ENCODE assay signal across 8 cellular contexts in the genomic region with DNA sequence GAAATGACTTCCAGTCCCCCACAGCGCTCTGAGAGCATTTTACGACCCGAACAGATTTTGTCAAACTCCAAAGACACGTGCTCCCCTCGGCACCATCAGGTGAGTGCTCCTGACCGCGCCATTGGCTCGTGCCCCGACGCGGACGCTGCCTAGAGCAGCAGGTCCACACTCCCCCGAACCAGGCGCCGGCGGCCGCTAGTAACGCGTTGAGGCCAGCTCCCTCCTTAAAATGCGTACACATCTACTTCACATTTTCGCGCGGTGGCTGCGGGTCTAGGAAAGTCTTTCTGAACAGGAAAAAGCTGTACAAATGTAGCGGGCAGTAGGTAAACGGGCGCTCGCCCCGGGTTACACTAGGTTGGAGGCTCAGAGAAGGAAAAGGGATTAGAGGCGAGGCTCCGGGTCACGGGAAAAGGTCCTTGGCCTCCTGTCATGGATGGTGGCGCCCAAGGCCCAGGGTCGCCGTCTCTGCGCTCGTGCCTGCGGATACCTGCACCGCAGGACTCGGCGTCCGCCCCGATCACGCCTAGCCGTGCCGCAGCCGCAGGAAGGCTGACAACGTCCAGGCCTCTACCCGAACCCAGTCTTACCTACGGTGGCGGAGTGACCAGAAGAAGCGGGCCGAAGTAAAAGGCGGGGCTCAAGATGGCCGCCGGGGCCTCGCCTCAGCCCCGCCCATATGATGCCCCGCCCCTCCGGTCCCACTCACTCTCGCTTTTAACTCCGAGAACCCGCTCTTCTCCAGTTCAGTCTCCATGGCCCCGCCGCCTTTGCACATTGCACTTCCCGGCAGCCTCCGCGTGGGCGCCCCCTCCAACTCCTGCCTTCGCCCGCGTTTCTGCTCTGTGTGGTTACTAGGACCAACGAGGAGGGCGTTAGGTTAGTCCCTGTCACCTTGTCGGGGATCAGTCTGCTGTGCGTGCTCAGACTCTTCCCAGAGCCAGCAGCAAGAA. TPM values are rescaled to one million over a fixed set of nuclear protein-coding genes. Genes with fewer than 3 reads are reported as not detected.
DNase-seq lines count a peak whose midpoint lies in the region; ATAC-seq and TF ChIP-seq lines count a peak whose summit lies in the region.

A gene with protein sequence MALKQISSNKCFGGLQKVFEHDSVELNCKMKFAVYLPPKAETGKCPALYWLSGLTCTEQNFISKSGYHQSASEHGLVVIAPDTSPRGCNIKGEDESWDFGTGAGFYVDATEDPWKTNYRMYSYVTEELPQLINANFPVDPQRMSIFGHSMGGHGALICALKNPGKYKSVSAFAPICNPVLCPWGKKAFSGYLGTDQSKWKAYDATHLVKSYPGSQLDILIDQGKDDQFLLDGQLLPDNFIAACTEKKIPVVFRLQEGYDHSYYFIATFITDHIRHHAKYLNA (minus strand): TSS at position 647 of the 953 bp plus-strand sequence. CDS start 5,748 bp downstream, outside the sequence.

- TF ChIP-seq CTCF in activated CD8-positive, alpha-beta T cell treated with anti-CD3 and anti-CD28 coated beads for 36 hours (IDR thresholded peaks at IDR 0.05), result no peak
- no peak for TF ChIP-seq CTCF in lung (IDR thresholded peaks at IDR 0.05; ENCODE audit: control extremely low read depth, extremely low read depth)

- peak within 1 kb of the TSS; percentile 96 for H3K4me3 Mint-ChIP-seq in activated CD8-positive, alpha-beta T cell treated with anti-CD3 and anti-CD28 coated beads for 36 hours

- intact Hi-C loops in activated CD8-positive, alpha-beta T cell treated with anti-CD3 and anti-CD28 coated beads for 36 hours (cut with micrococcal nuclease), result loop anchor here (5.0 kb wide), 1 partner anchor 244 kb away; a partner anchor contains a TSS

- WGBS in lung, 2 donors, result 1% methylated on average over 65 to 76 of the region's 76 CpGs

- CTCF ChIA-PET in activated CD8-positive, alpha-beta T cell treated with anti-CD3 and anti-CD28 coated beads for 36 hours (lab: Charles Lee), result interaction anchor here (0.6 to 1.5 kb wide), 4 partner anchors 8 to 264 kb away, joined by 3 to 4 read pairs (median 3); no protein-coding TSS in a partner anchor

- H3K9me3 ChIP-seq in lung (ENCODE audit: control insufficient read depth in 2 of 2, insufficient read depth in 1 of 2, low read length in 1 of 2), result no peaks in the 10 kb centered on the region

- H3K9me3 Mint-ChIP-seq in activated CD8-positive, alpha-beta T cell treated with anti-CD3 and anti-CD28 coated beads for 36 hours, result no peaks in the 10 kb centered on the region

- peak within 1 kb of the TSS; percentile 93 for H3K27ac Mint-ChIP-seq in activated CD8-positive, alpha-beta T cell treated with anti-CD3 and anti-CD28 coated beads for 36 hours

- peak within 1 kb of the TSS; percentile 93 for H3K4me3 ChIP-seq in lung

- no peaks in the 10 kb centered on the region for H3K27me3 Mint-ChIP-seq in activated CD8-positive, alpha-beta T cell treated with anti-CD3 and anti-CD28 coated beads for 36 hours

- POLR2A ChIA-PET in activated CD8-positive, alpha-beta T cell treated with anti-CD3 and anti-CD28 coated beads for 36 hours (lab: Charles Lee), result interaction anchor here (1.0 kb wide), 1 partner anchor 70 kb away, joined by 3 read pairs; no protein-coding TSS in a partner anchor

- peaks cover 17% of the 10 kb centered on the region for H3K36me3 Mint-ChIP-seq in activated CD8-positive, alpha-beta T cell treated with anti-CD3 and anti-CD28 coated beads for 36 hours (ENCODE audit: low read depth)

- H3K4me1 Mint-ChIP-seq in activated CD8-positive, alpha-beta T cell treated with anti-CD3 and anti-CD28 coated beads for 36 hours (ENCODE audit: low read depth), result peaks cover 36% of the 10 kb centered on the region

- peak; percentile 94 for DNase-seq in CD1c-positive myeloid dendritic cell (ENCODE audit: extremely low spot score)
- DNase-seq in NCI-H82 (lab: John Stamatoyannopoulos, UW), result peak; percentile 99
- DNase-seq in activated CD8-positive, alpha-beta T cell treated with anti-CD3 and anti-CD28 coated beads for 36 hours, result peak; percentile 98
- DNase-seq in effector CD4-positive, alpha-beta T cell, result peak; percentile 81
- peak; percentile 95 for DNase-seq in lung (ENCODE audit: low spot score)
- DNase-seq in stimulated activated CD4-positive, alpha-beta T cell treated with anti-CD3 and anti-CD28 coated beads, TNF-alpha, amount 100 ng/mL, for 4 hours (ENCODE audit: low read depth in 3 of 3), result peak; percentile 84 to 91 (median 87)

- peak; percentile 90 for ATAC-seq in GM19397 (IDR thresholded peaks at IDR 0.05; ENCODE audit: unreplicated experiment)
- ATAC-seq in HG03571 (IDR thresholded peaks at IDR 0.05; ENCODE audit: unreplicated experiment), result peak; percentile 91
- ATAC-seq in activated CD8-positive, alpha-beta T cell treated with anti-CD3 and anti-CD28 coated beads for 36 hours, result peak; percentile 96
- ATAC-seq in lung (ENCODE audit: insufficient read depth, low FRiP score), result peak; percentile 96

- no peaks in the 10 kb centered on the region for H3K36me3 ChIP-seq in lung (ENCODE audit: control insufficient read depth in 2 of 2, insufficient read depth in 2 of 2, low read length in 2 of 2)

- H3K27me3 ChIP-seq in lung (ENCODE audit: control insufficient read depth, insufficient read depth), result no peaks in the 10 kb centered on the region

- H3K27ac ChIP-seq in lung (ENCODE audit: low read depth in 1 of 2, low read length in 1 of 2), result peak within 1 kb of the TSS; percentile 90 to 97

- H3K4me1 ChIP-seq in lung (ENCODE audit: control insufficient read depth in 2 of 2, insufficient read depth in 2 of 2, low read length in 2 of 2), result peaks cover 2 to 20% of the 10 kb centered on the region in 2 donors

RNA-seq across cellular contexts. Expression of the gene that starts here (rescaled TPM):
- 100 to 1,000 TPM; 130 to 133 TPM for total RNA-seq in activated CD8-positive, alpha-beta T cell treated with anti-CD3 and anti-CD28 coated beads for 36 hours
- 100 to 1,000 TPM in 1 of 2 donors, 10 to 100 TPM in 1; 78.9 to 167 TPM for total RNA-seq in lung
- polyA plus RNA-seq in lung, result 100 to 1,000 TPM in 1 of 2 donors, 10 to 100 TPM in 1; 96.1 to 102 TPM

Comparison
In these comparisons a context has a peak if more than half of its experiments do, and no peak if none do; other contexts are left out.
1. Peak in every context shown above with its lines: DNase-seq, ATAC-seq, H3K4me3 ChIP-seq and H3K27ac ChIP-seq.